ENCODE assay signal across 8 cellular contexts in genomic region chr19:17391371-17392151, GRCh38. TPM values are rescaled to one million over a fixed set of nuclear protein-coding genes. Genes with fewer than 3 reads are reported as not detected.
DNase-seq lines count a peak whose midpoint lies in the region; ATAC-seq and TF ChIP-seq lines count a peak whose summit lies in the region.

No MANE protein-coding gene starts in this region.

- CTCF ChIA-PET in AG04450 (lab: Charles Lee) = interaction anchor here (0.5 to 7.4 kb wide), 8 partner anchors 12 to 99 kb away, joined by 3 to 87 read pairs (median 3); partner anchors contain the start of gene MVB12A

- POLR2A ChIA-PET in AG04450 (lab: Yijun Ruan, JAX) = interaction anchor here (0.7 kb wide), 1 partner anchor 22 kb away, joined by 3 read pairs; no protein-coding TSS in a partner anchor

- H3K4me3 ChIP-seq in AG04450 (ENCODE audit: low read depth, low read length) = peak overlapping the region; percentile 53
- H3K4me3 ChIP-seq in foreskin fibroblast (ENCODE audit: low read depth in 1 of 2, low read length in 2 of 2) = peak overlapping the region; percentile 26 to 60
- peak overlapping the region; percentile 9 to 52 (median 35) for H3K4me3 ChIP-seq in skin epidermis

- DNase-seq in AG04450 (ENCODE audit: low read depth, low spot score) (no peak), foreskin fibroblast (no peak), middle frontal gyrus (ENCODE audit: extremely low spot score, low spot score) (no peak), COLO668 (lab: John Stamatoyannopoulos, UW; ENCODE audit: unreplicated experiment) (no peak)

- H3K9me3 ChIP-seq in AG04450 (ENCODE audit: control insufficient read depth, insufficient read depth, low read length) = peaks cover 5% of the 10 kb centered on the region; the same call in 1 of the 2 replicates

- TF ChIP-seq CTCF in AG04450 (IDR thresholded peaks at IDR 0.05; ENCODE audit: low read depth, low read length) = no peak
- no peak for TF ChIP-seq CTCF in foreskin fibroblast (IDR thresholded peaks at IDR 0.05; ENCODE audit: low read depth, low read length)

- peak; percentile 17 for ATAC-seq in GM21528 (IDR thresholded peaks at IDR 0.05; ENCODE audit: low FRiP score, unreplicated experiment)
- peak; percentile 4 for ATAC-seq in SK-N-SH treated with all-trans-retinoic acid at 6 μM for 48 hours
- ATAC-seq in GM18907 (IDR thresholded peaks at IDR 0.05; ENCODE audit: unreplicated experiment) = no peak

- peaks cover 14% of the 10 kb centered on the region for H3K27me3 ChIP-seq in AG04450 (ENCODE audit: control insufficient read depth, insufficient read depth, low read length)

- no peak overlapping the region for H3K27ac ChIP-seq in AG04450 (ENCODE audit: low read depth, low read length)
- H3K27ac ChIP-seq in skin epidermis = peak overlapping the region in 6 of 21 experiments; percentile 3 to 42 (median 18)

TF ChIP-seq in SK-N-SH treated with all-trans-retinoic acid at 6 μM for 48 hours, 23 proteins besides CTCF, POLR2A, EP300 and RAD21:
- TF ChIP-seq CSRNP3 (CRISPR knock-in tag; IDR thresholded peaks at IDR 0.05) (no peak), TCF4 (CRISPR knock-in tag; IDR thresholded peaks at IDR 0.05; ENCODE audit: borderline replicate concordance) (no peak), TSHZ2 (CRISPR knock-in tag; IDR thresholded peaks at IDR 0.05) (no peak), ISL1 (CRISPR knock-in tag; IDR thresholded peaks at IDR 0.05) (no peak), CREB5 (CRISPR knock-in tag; IDR thresholded peaks at IDR 0.05; ENCODE audit: low read depth) (no peak), TOX (CRISPR knock-in tag; IDR thresholded peaks at IDR 0.05; ENCODE audit: borderline replicate concordance) (no peak), SNAI2 (CRISPR knock-in tag; IDR thresholded peaks at IDR 0.05) (no peak), CSDC2 (CRISPR knock-in tag; IDR thresholded peaks at IDR 0.05) (no peak), ZFP3 (CRISPR knock-in tag; IDR thresholded peaks at IDR 0.05) (no peak), BACH2 (CRISPR knock-in tag; IDR thresholded peaks at IDR 0.05; ENCODE audit: borderline replicate concordance) (no peak), PATZ1 (CRISPR knock-in tag; IDR thresholded peaks at IDR 0.05; ENCODE audit: borderline replicate concordance) (no peak), ZFP30 (CRISPR knock-in tag; IDR thresholded peaks at IDR 0.05) (no peak), GLIS3 (CRISPR knock-in tag; IDR thresholded peaks at IDR 0.05) (no peak), ZNF70 (CRISPR knock-in tag; IDR thresholded peaks at IDR 0.05) (no peak), ZNF565 (CRISPR knock-in tag; conservative IDR thresholded peaks at IDR 0.05; ENCODE audit: low read depth) (no peak), ARNTL (CRISPR knock-in tag; IDR thresholded peaks at IDR 0.05; ENCODE audit: borderline replicate concordance, low read depth) (no peak), POU6F1 (CRISPR knock-in tag; IDR thresholded peaks at IDR 0.05; ENCODE audit: borderline replicate concordance, low read depth) (no peak), ESRRG (CRISPR knock-in tag; IDR thresholded peaks at IDR 0.05) (no peak)

RNA-seq across cellular contexts. Expression of gene CCDC194, which starts 2.4 kb away (rescaled TPM):
- polyA plus RNA-seq in AG04450 (2011; rRNA removed) = not detected in 2 replicates
- not detected in 2 replicates for polyA minus RNA-seq in AG04450 (2011; rRNA and poly(A)+ RNA removed)

RNA-seq across cellular contexts. Expression of gene BST2, which starts 13.9 kb away (rescaled TPM):
- polyA plus RNA-seq in AG04450 (2011; rRNA removed) = 1.9 and 2.8 TPM in 2 replicates
- 0.43 and 0.46 TPM in 2 replicates for polyA minus RNA-seq in AG04450 (2011; rRNA and poly(A)+ RNA removed)

RNA-seq across cellular contexts. Expression of gene PLVAP, which starts 14.4 kb away (rescaled TPM):
- not detected in 2 replicates for polyA plus RNA-seq in AG04450 (2011; rRNA removed)
- not detected in 2 replicates for polyA minus RNA-seq in AG04450 (2011; rRNA and poly(A)+ RNA removed)

RNA-seq across cellular contexts. Expression of gene MVB12A, which starts 28.3 kb away (rescaled TPM):
- polyA plus RNA-seq in AG04450 (2011; rRNA removed) = 22.5 and 30.1 TPM in 2 replicates
- 13.0 and 22.6 TPM in 2 replicates for polyA minus RNA-seq in AG04450 (2011; rRNA and poly(A)+ RNA removed)

RNA-seq across cellular contexts. Expression of gene GTPBP3, which starts 54.2 kb away (rescaled TPM):
- polyA plus RNA-seq in AG04450 (2011; rRNA removed) = 4.7 TPM in 2 replicates
- polyA minus RNA-seq in AG04450 (2011; rRNA and poly(A)+ RNA removed) = 2.5 and 3.6 TPM in 2 replicates
